ENCODE assay signal across 8 cellular contexts in the genomic region with DNA sequence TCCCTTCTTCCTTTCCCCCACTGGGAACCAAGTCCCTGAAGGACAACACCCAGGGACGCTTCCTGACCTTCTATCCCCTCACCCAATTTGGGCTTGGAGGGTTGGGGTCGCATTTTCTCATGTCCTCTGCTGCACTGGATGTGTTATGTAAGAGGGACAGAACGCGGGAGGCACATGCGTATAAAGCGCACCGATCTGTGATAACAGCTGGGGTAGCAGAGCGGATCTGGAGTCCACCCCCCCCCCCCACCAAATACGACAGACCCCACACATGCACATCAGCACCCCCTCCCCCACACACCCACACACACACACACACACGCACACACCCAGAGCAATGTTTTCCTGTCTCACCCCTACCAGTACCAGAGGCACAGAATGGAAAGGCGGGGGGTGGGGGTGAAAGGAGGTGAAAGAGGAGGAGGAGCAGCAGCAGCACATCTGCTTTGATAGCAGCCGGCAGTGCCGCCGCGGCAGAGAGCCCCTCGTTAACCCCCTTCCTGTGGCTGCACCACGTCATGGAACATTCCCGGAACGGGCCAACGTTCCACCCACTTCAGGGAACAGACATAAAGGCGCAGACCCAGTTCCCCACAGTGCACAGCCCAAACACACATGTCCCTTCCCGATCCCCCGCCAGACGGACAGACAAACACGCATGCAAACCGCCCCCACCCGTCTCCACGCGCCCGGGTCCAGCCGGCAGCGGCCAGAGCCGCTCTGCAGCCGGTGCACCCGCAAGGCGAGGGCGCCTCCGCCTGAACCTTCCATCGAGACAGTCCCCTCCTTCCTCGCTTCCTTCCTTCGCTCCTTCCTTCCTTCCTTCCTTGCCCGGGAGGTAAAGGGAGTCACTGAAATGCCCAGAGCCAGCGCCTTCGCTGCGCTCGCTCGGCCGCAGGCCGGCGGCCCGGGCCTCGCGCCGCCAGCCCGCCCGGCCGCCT. TPM values are rescaled to one million over a fixed set of nuclear protein-coding genes. Genes with fewer than 3 reads are reported as not detected.
A peak's percentile ranks its signal among the peaks of the same experiment; 100 is the strongest.
DNase-seq lines count a peak whose midpoint lies in the region; ATAC-seq and TF ChIP-seq lines count a peak whose summit lies in the region.

No MANE protein-coding gene starts in this region.

- peak; percentile 4 for ATAC-seq in GM18867 (IDR thresholded peaks at IDR 0.05; ENCODE audit: unreplicated experiment)
- no peak for ATAC-seq in GM21360 (IDR thresholded peaks at IDR 0.05; ENCODE audit: unreplicated experiment)

- DNase-seq in A172 (ENCODE audit: low spot score) (peak; percentile 53), MG63 (peak; percentile 69), T47D (ENCODE audit: low read depth in 1 of 2, low spot score in 1 of 2) (peak; percentile 16 to 38), iPS-NIHi7 (ENCODE audit: extremely low spot score) (peak; percentile 64), smooth muscle cell (lab: John Stamatoyannopoulos, UW; ENCODE audit: unreplicated experiment) (peak; percentile 64)

- H2AFZ ChIP-seq in smooth muscle cell (ENCODE audit: low read depth) = no peak overlapping the region

- no peaks in the 10 kb centered on the region for H3K36me3 ChIP-seq in MG63
- H3K36me3 ChIP-seq in smooth muscle cell (ENCODE audit: low read depth) = no peaks in the 10 kb centered on the region

- H3K9me3 ChIP-seq in MG63 (no peaks in the 10 kb centered on the region), smooth muscle cell (replicated peaks; ENCODE audit: low read depth) (no peaks in the 10 kb centered on the region)

- H3K4me2 ChIP-seq in smooth muscle cell = peak overlapping the region; percentile 83

- H3K27ac ChIP-seq in smooth muscle cell (ENCODE audit: low read depth) = peak overlapping the region; percentile 96

- peaks cover 7% of the 10 kb centered on the region for H3F3A ChIP-seq in smooth muscle cell (ENCODE audit: low read depth)

- H3K27me3 ChIP-seq in MG63 (no peaks in the 10 kb centered on the region), smooth muscle cell (ENCODE audit: low read depth) (peaks cover 4% of the 10 kb centered on the region)

- H3K4me3 ChIP-seq in MG63 (peak overlapping the region; percentile 85), WI38 (ENCODE audit: low read depth, low read length) (peak overlapping the region; percentile 95), smooth muscle cell (peak overlapping the region; percentile 97)

- peak overlapping the region; percentile 100 for H3K9ac ChIP-seq in smooth muscle cell (ENCODE audit: low read depth)

- in situ Hi-C loops in T47D (cut with HindIII; ENCODE audit: low pct_unique_long_range_greater_than_20kb, low sequenced_read_pairs) = no loop called here

- TF ChIP-seq CTCF in WI38 (IDR thresholded peaks at IDR 0.05; ENCODE audit: low read depth, low read length) (no peak), smooth muscle cell (IDR thresholded peaks at IDR 0.05; ENCODE audit: borderline replicate concordance, insufficient read depth, poor library complexity, severe bottlenecking) (no peak)

- peaks cover 46% of the 10 kb centered on the region for H4K20me1 ChIP-seq in smooth muscle cell (ENCODE audit: low read depth)

- H3K79me2 ChIP-seq in smooth muscle cell (ENCODE audit: low read depth) = peaks cover 45% of the 10 kb centered on the region

- under 1% methylated on average over 57 of the region's 57 CpGs for WGBS in smooth muscle cell (ENCODE audit: low lambda C conversion rate)

- H3K4me1 ChIP-seq in smooth muscle cell (ENCODE audit: low read depth) = peaks cover 20% of the 10 kb centered on the region

RNA-seq across cellular contexts. Expression of a gene that starts 0.6 kb away (rescaled TPM):
- total RNA-seq in A172 (2014; rRNA removed; shearing (Covaris generic)) = 3.4 and 5.6 TPM in 2 replicates
- total RNA-seq in MG63 (2014; rRNA removed; shearing (Covaris generic); ENCODE audit: low replicate concordance) = 2.4 and 3.1 TPM in 2 replicates
- total RNA-seq in smooth muscle cell = 11.7 and 12.5 TPM in 2 replicates
- 3.2 and 4.9 TPM in 2 replicates for polyA plus RNA-seq in smooth muscle cell
